In genomic region chr11:126310229-126310991, GRCh38 we compare ENCODE assay signal across 8 cellular contexts. TPM values are rescaled to one million over a fixed set of nuclear protein-coding genes. Genes with fewer than 3 reads are reported as not detected.
DNase-seq lines count a peak whose midpoint lies in the region; ATAC-seq, FAIRE-seq and TF ChIP-seq lines count a peak whose summit lies in the region.

No MANE protein-coding gene starts in this region.

- TF ChIP-seq POLR2A in GM12892 (IDR thresholded peaks at IDR 0.05; ENCODE audit: low read depth, low read length) (no peak), esophagus muscularis mucosa (IDR thresholded peaks at IDR 0.05; ENCODE audit: low read depth) (no peak), thyroid gland (IDR thresholded peaks at IDR 0.05) (no peak)

- peaks cover 0 to 42% (median 20%) of the 10 kb centered on the region in 4 donors for H3K36me3 ChIP-seq in esophagus muscularis mucosa
- no peaks in the 10 kb centered on the region for H3K36me3 ChIP-seq in thyroid gland

- intact Hi-C loops in esophagus muscularis mucosa (cut with DNase I), result loop anchor here (2.0 to 10.0 kb wide), 4 partner anchors 47 to 684 kb away; partner anchors contain the start of gene ST3GAL4
- intact Hi-C loops in thyroid gland (cut with DNase I), result loop anchor here (5.0 kb wide), 1 partner anchor 167 kb away; no protein-coding TSS in a partner anchor

- peak; percentile 86 to 93 (median 88) for TF ChIP-seq CTCF in esophagus muscularis mucosa (IDR thresholded peaks at IDR 0.05)
- TF ChIP-seq CTCF in thyroid gland (IDR thresholded peaks at IDR 0.05), result peak; percentile 70 to 84 (median 80)

- in situ Hi-C loops in ACHN (cut with HindIII; ENCODE audit: low pct_ligation_motif_present, low pct_unique_long_range_greater_than_20kb, low sequenced_read_pairs), result no loop called here

- peak; percentile 85 for FAIRE-seq in GM12892 (lab: Jason Lieb, UNC)

- ATAC-seq in HG03378 (IDR thresholded peaks at IDR 0.05; ENCODE audit: unreplicated experiment), result peak; percentile 40

- H3K4me3 ChIP-seq in esophagus muscularis mucosa (no peak overlapping the region), thyroid gland (replicated peaks in 1 of 3) (no peak overlapping the region)

- peak overlapping the region in 1 of 4 donors; percentile 8 for H3K27ac ChIP-seq in esophagus muscularis mucosa (replicated peaks in 1 of 4)
- H3K27ac ChIP-seq in thyroid gland, result no peak overlapping the region

- no peak for TF ChIP-seq EP300 in esophagus muscularis mucosa (IDR thresholded peaks at IDR 0.05)

- DNase-seq in ACHN (peak; percentile 63), GM12892 (ENCODE audit: insufficient read length) (no peak), NOMO-1 treated with dmso at 0.1 percent for 144 hours (lab: John Stamatoyannopoulos, UW; ENCODE audit: unreplicated experiment) (peak; percentile 31), activated T-cell treated with anti-CD3 and anti-CD28 coated beads for 4 hours (peak; percentile 39), esophagus muscularis mucosa (ENCODE audit: extremely low spot score) (peak; percentile 95), myocyte (ENCODE audit: low read depth) (peak; percentile 89), thyroid gland (peak; percentile 67 to 71)

- H3K9me3 ChIP-seq in esophagus muscularis mucosa, result no peaks in the 10 kb centered on the region
- H3K9me3 ChIP-seq in thyroid gland, result no peaks in the 10 kb centered on the region

- H3K4me1 ChIP-seq in esophagus muscularis mucosa, result peaks cover 8 to 20% (median 17%) of the 10 kb centered on the region in 4 donors
- peaks cover 0 to 3% of the 10 kb centered on the region in 2 donors for H3K4me1 ChIP-seq in thyroid gland

- 69% methylated on average over 8 of the region's 9 CpGs for WGBS in esophagus muscularis mucosa
- WGBS in thyroid gland, 2 donors, result 65 to 72% methylated on average over 9 of the region's 9 CpGs

- H3K27me3 ChIP-seq in esophagus muscularis mucosa (no peaks in the 10 kb centered on the region), thyroid gland (no peaks in the 10 kb centered on the region)

RNA-seq across cellular contexts. Expression of gene DCPS, which starts 6.5 kb away (rescaled TPM):
- 41.4 TPM for polyA plus RNA-seq in GM12892 (2012; ENCODE audit: missing spikeins)
- total RNA-seq in esophagus muscularis mucosa, result 10 to 100 TPM in 3 of 4 donors, 1 to 10 TPM in 1; 8.0 to 18.4 (median 14.3) TPM
- total RNA-seq in myocyte, result 14.6 and 19.4 TPM in 2 replicates
- polyA plus RNA-seq in myocyte (2012), result 20.2 TPM
- 10 to 100 TPM in 3 of 4 donors, 1 to 10 TPM in 1; 6.1 to 18.9 (median 13.9) TPM for total RNA-seq in thyroid gland

RNA-seq across cellular contexts. Expression of gene TIRAP, which starts 27.5 kb away (rescaled TPM):
- polyA plus RNA-seq in GM12892 (2012; ENCODE audit: missing spikeins), result 4.3 TPM
- total RNA-seq in esophagus muscularis mucosa (10 to 100 TPM in 3 of 4 donors, 1 to 10 TPM in 1; 8.3 to 14.3 (median 13.4) TPM), myocyte (3.7 and 3.9 TPM in 2 replicates), thyroid gland (10 to 100 TPM in 2 of 4 donors, 1 to 10 TPM in 2; 9.2 to 13.1 (median 10.1) TPM)
- polyA plus RNA-seq in myocyte (2012), result 5.6 TPM

RNA-seq across cellular contexts. Expression of gene FOXRED1, which starts 41.5 kb away (rescaled TPM):
- 30.1 TPM for polyA plus RNA-seq in GM12892 (2012; ENCODE audit: missing spikeins)
- 10 to 100 TPM; 10.9 to 13.1 (median 12.2) TPM for total RNA-seq in esophagus muscularis mucosa
- total RNA-seq in myocyte, result 32.1 and 39.8 TPM in 2 replicates
- 29.9 TPM for polyA plus RNA-seq in myocyte (2012)
- 10 to 100 TPM; 13.3 to 25.8 (median 20.2) TPM for total RNA-seq in thyroid gland

RNA-seq across cellular contexts. Expression of gene SRPRA, which starts 41.7 kb away (rescaled TPM):
- polyA plus RNA-seq in GM12892 (2012; ENCODE audit: missing spikeins), result 74.4 TPM
- 10 to 100 TPM; 52.7 to 82.0 (median 77.7) TPM for total RNA-seq in esophagus muscularis mucosa
- 143 and 157 TPM in 2 replicates for total RNA-seq in myocyte
- 158 TPM for polyA plus RNA-seq in myocyte (2012)
- total RNA-seq in thyroid gland, result 100 to 1,000 TPM in 3 of 4 donors, 10 to 100 TPM in 1; 95.3 to 153 (median 125) TPM

RNA-seq across cellular contexts. Expression of gene ST3GAL4, which starts 45.1 kb away (rescaled TPM):
- 4.3 TPM for polyA plus RNA-seq in GM12892 (2012; ENCODE audit: missing spikeins)
- total RNA-seq in esophagus muscularis mucosa (10 to 100 TPM; 40.0 to 52.4 (median 40.5) TPM), myocyte (24.2 and 25.2 TPM in 2 replicates), thyroid gland (10 to 100 TPM in 3 of 4 donors, 1 to 10 TPM in 1; 5.3 to 33.9 (median 26.4) TPM)
- 43.7 TPM for polyA plus RNA-seq in myocyte (2012)
